In genomic region chr17:30731210-30732132, GRCh38 we compare ENCODE assay signal across 8 cellular contexts.
DNase-seq lines count a peak whose midpoint lies in the region; ATAC-seq and TF ChIP-seq lines count a peak whose summit lies in the region.
"Not testable (repeated sequence)": the region's sequence is repeated elsewhere in the genome, so short reads cannot be mapped to it uniquely, and the experiment has no call there.

No MANE protein-coding gene starts in this region.

- not testable (repeated sequence) for H3K27me3 Mint-ChIP-seq in dendritic cell treated with granulocyte-macrophage colony-stimulating factor and Interleukin-4, amounts not matched to agents 40 ng/mL and 50 ng/mL, for 4 days

- peaks cover 58% of the 10 kb centered on the region for H3K4me1 Mint-ChIP-seq in dendritic cell treated with granulocyte-macrophage colony-stimulating factor and Interleukin-4, amounts not matched to agents 40 ng/mL and 50 ng/mL, for 4 days (ENCODE audit: low read depth)

- peak in 13 of 14 donors; percentile 32 to 89 (median 69) for DNase-seq in C1 segment of cervical spinal cord (lab: John Stamatoyannopoulos, UW)
- peak; percentile 92 for DNase-seq in NCI-H774 (lab: John Stamatoyannopoulos, UW)
- DNase-seq in activated CD4-positive, alpha-beta T cell treated with anti-CD3 and anti-CD28 coated beads, Interleukin-2, amount 50 U/mL, for 4 hours: peak; percentile 78 to 80
- DNase-seq in right lobe of liver: peak; percentile 80 to 91 (median 87)
- peak; percentile 80 for DNase-seq in stimulated activated CD4-positive, alpha-beta T cell treated with anti-CD3 and anti-CD28 coated beads, Interleukin-2, amount 100 ng/mL, for 4 hours (ENCODE audit: low read depth)

- H3K27ac ChIP-seq in right lobe of liver: peak overlapping the region; percentile 38 to 75 (median 74)

- peak overlapping the region; percentile 96 for H3K4me3 Mint-ChIP-seq in dendritic cell treated with granulocyte-macrophage colony-stimulating factor and Interleukin-4, amounts not matched to agents 40 ng/mL and 50 ng/mL, for 4 days

- H3K36me3 Mint-ChIP-seq in dendritic cell treated with granulocyte-macrophage colony-stimulating factor and Interleukin-4, amounts not matched to agents 40 ng/mL and 50 ng/mL, for 4 days (ENCODE audit: low read depth): peaks cover 28% of the 10 kb centered on the region

- not testable (repeated sequence) for H3K9me3 ChIP-seq in right lobe of liver

- TF ChIP-seq CTCF in right lobe of liver (IDR thresholded peaks at IDR 0.05): not testable (repeated sequence)

- ATAC-seq in GM19372 (IDR thresholded peaks at IDR 0.05; ENCODE audit: low read depth, unreplicated experiment): peak; percentile 95
- ATAC-seq in HG03460 (IDR thresholded peaks at IDR 0.05; ENCODE audit: unreplicated experiment): peak; percentile 87
- peak; percentile 96 to 99 (median 98) for ATAC-seq in right lobe of liver

- not testable (repeated sequence) for H3K27me3 ChIP-seq in right lobe of liver

- peaks cover 0 to 11% (median 0%) of the 10 kb centered on the region in 4 donors for H3K4me1 ChIP-seq in right lobe of liver

- peak overlapping the region; percentile 75 to 82 (median 81) for H3K4me3 ChIP-seq in right lobe of liver

- 0% methylated on average over 53 of the region's 87 CpGs for WGBS in right lobe of liver (ENCODE audit: insufficient coverage, low coverage, low lambda C conversion rate, missing lambda C conversion rate)

- intact Hi-C loops in dendritic cell treated with granulocyte-macrophage colony-stimulating factor and Interleukin-4, amounts not matched to agents 40 ng/mL and 50 ng/mL, for 4 days (cut with micrococcal nuclease); right lobe of liver (cut with DNase I): not testable (repeated sequence)

- H3K27ac Mint-ChIP-seq in dendritic cell treated with granulocyte-macrophage colony-stimulating factor and Interleukin-4, amounts not matched to agents 40 ng/mL and 50 ng/mL, for 4 days: peak overlapping the region; percentile 93

- TF ChIP-seq POLR2A in right lobe of liver (IDR thresholded peaks at IDR 0.05): peak; percentile 76

- H3K36me3 ChIP-seq in right lobe of liver: not testable (repeated sequence)

- not testable (repeated sequence) for H3K9me3 Mint-ChIP-seq in dendritic cell treated with granulocyte-macrophage colony-stimulating factor and Interleukin-4, amounts not matched to agents 40 ng/mL and 50 ng/mL, for 4 days

Comparison
In these comparisons a context has a peak if more than half of its experiments do, and no peak if none do; other contexts are left out.
1. Peak in every context shown above with its lines: DNase-seq, ATAC-seq, H3K4me3 ChIP-seq and H3K27ac ChIP-seq.